8 cellular contexts compared by ENCODE assay signal in the genomic region with DNA sequence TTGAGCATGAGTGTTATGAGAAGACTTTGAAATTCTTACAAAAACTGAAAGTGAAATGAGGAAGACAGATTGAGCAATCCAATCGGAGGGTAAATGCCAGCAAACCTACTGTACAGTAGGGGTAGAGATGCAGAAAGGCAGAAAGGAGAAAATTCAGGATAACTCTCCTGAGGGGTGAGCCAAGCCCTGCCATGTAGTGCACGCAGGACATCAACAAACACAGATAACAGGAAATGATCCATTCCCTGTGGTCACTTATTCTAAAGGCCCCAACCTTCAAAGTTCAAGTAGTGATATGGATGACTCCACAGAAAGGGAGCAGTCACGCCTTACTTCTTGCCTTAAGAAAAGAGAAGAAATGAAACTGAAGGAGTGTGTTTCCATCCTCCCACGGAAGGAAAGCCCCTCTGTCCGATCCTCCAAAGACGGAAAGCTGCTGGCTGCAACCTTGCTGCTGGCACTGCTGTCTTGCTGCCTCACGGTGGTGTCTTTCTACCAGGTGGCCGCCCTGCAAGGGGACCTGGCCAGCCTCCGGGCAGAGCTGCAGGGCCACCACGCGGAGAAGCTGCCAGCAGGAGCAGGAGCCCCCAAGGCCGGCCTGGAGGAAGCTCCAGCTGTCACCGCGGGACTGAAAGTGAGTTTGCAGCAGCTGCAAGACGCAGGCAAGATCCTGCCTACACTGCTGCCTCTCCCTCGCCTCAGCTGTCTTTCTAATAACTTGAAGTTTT. TPM values are rescaled to one million over a fixed set of nuclear protein-coding genes. Genes with fewer than 3 reads are reported as not detected.
DNase-seq lines count a peak whose midpoint lies in the region; ATAC-seq, FAIRE-seq and TF ChIP-seq lines count a peak whose summit lies in the region.

A gene with protein sequence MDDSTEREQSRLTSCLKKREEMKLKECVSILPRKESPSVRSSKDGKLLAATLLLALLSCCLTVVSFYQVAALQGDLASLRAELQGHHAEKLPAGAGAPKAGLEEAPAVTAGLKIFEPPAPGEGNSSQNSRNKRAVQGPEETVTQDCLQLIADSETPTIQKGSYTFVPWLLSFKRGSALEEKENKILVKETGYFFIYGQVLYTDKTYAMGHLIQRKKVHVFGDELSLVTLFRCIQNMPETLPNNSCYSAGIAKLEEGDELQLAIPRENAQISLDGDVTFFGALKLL (plus strand): TSS at position 118 of the 728 bp plus-strand sequence. CDS start 178 bp downstream, at position 296.

- BruUV-seq in GM12878 (replicated peaks; lab: Mats Ljungman, UMichigan): no TSS peak

- peak; percentile 50 for TF ChIP-seq RAD21 in GM12878 (IDR thresholded peaks at IDR 0.05; ENCODE audit: insufficient read depth, low read depth, low read length)

- peaks cover 14% of the 10 kb centered on the region for H3K4me1 ChIP-seq in GM12878 (ENCODE audit: control insufficient read depth, insufficient read depth, low read length)
- H3K4me1 ChIP-seq in keratinocyte (ENCODE audit: control insufficient read depth, extremely low read depth, insufficient read depth, low read length): peaks cover 4% of the 10 kb centered on the region

- dilution Hi-C loops in keratinocyte (cut with MboI; ENCODE audit: extremely low pct_ligation_motif_present, low sequenced_read_pairs): no loop called here

- CTCF ChIA-PET in GM12878 (lab: Yijun Ruan, JAX): interaction anchor here (0.6 to 2.1 kb wide), 20 partner anchors 13 to 628 kb away, joined by 3 to 12 read pairs (median 4); no protein-coding TSS in a partner anchor

- peak within 1 kb of the TSS; percentile 88 for H3K4me2 ChIP-seq in GM12878 (ENCODE audit: control insufficient read depth, insufficient read depth)
- H3K4me2 ChIP-seq in keratinocyte (ENCODE audit: control insufficient read depth, extremely low read depth, insufficient read depth, low read depth, low read length): peak within 1 kb of the TSS; percentile 67

- peak within 1 kb of the TSS; percentile 84 for H3K4me3 ChIP-seq in GM12878
- peak within 1 kb of the TSS in 2 of 3 experiments; percentile 8 to 45 for H3K4me3 ChIP-seq in keratinocyte (ENCODE audit: control insufficient read depth in 2 of 3, extremely low read depth in 1 of 3, insufficient read depth in 2 of 3, low read depth in 1 of 3, low read length in 3 of 3)

- under 1% methylated on average over 16 of the region's 16 CpGs for WGBS in GM12878 (ENCODE audit: insufficient coverage, insufficient replicate concordance, low lambda C conversion rate, missing lambda C conversion rate)

- intact Hi-C loops in GM12878 (cut with micrococcal nuclease; ENCODE audit: unreplicated experiment): loop anchor here (2.0 kb wide), 3 partner anchors 43 to 51 kb away; a partner anchor contains a TSS

- peak in 1 of 2 experiments; percentile 7; a peak in 1 of 4 replicates for TF ChIP-seq EP300 in GM12878 (IDR thresholded peaks at IDR 0.05; ENCODE audit: borderline replicate concordance in 1 of 2, control insufficient read depth in 1 of 2, low read depth in 2 of 2, low read length in 2 of 2)

- peak; percentile 31 to 58 (median 51); a peak in 4 of 6 replicates for TF ChIP-seq CTCF in GM12878 (IDR thresholded peaks at IDR 0.05 in 2 of 3, conservative IDR thresholded peaks at IDR 0.05 in 1 of 3; ENCODE audit: control insufficient read depth in 2 of 3, extremely low read depth in 1 of 3, insufficient read depth in 1 of 3, low read depth in 3 of 3, low read length in 3 of 3)
- TF ChIP-seq CTCF in keratinocyte (optimal IDR thresholded peaks at IDR 0.05 in 1 of 3, IDR thresholded peaks at IDR 0.05 in 1 of 3, conservative IDR thresholded peaks at IDR 0.05 in 1 of 3; ENCODE audit: extremely low read depth in 1 of 3, insufficient read depth in 2 of 3, low read length in 3 of 3): no peak

- FAIRE-seq in GM12878 (lab: Jason Lieb, UNC): peak; percentile 88
- no peak for FAIRE-seq in keratinocyte (lab: Jason Lieb, UNC)

- H4K20me1 ChIP-seq in GM12878 (ENCODE audit: control insufficient read depth, insufficient read depth): no peaks in the 10 kb centered on the region
- H4K20me1 ChIP-seq in keratinocyte (ENCODE audit: control insufficient read depth, extremely low read depth, insufficient read depth, low read length): no peaks in the 10 kb centered on the region

- DNase-seq in C1 segment of cervical spinal cord (lab: John Stamatoyannopoulos, UW): peak in 9 of 14 donors; percentile 3 to 46 (median 18)
- peak; percentile 5 to 61 (median 10) for DNase-seq in T-helper 2 cell
- peak; percentile 74 for DNase-seq in GM12878 (ENCODE audit: low read depth, low spot score)
- DNase-seq in keratinocyte (ENCODE audit: low read depth, low spot score): no peak
- DNase-seq in stimulated activated CD4-positive, alpha-beta T cell treated with anti-CD3 and anti-CD28 coated beads, Interleukin-1b, Interleukin-23, amount 100 ng/mL, for 48 hours: peak; percentile 58
- DNase-seq in GM19240 (ENCODE audit: insufficient read length, low spot score): no peak

- H2AFZ ChIP-seq in GM12878 (ENCODE audit: control insufficient read depth, low read depth, low read length) (peak within 1 kb of the TSS; percentile 91), keratinocyte (ENCODE audit: control insufficient read depth, low read length) (peak within 1 kb of the TSS; percentile 8)

- RAD21 ChIA-PET in GM12878 (lab: Charles Lee; ENCODE audit: unreplicated experiment): interaction anchor here (0.7 to 1.1 kb wide), 9 partner anchors 20 to 394 kb away, joined by 3 to 5 read pairs (median 4); a partner anchor contains a TSS

- TF ChIP-seq POLR2A in GM12878 (IDR thresholded peaks at IDR 0.05; ENCODE audit: low read depth, low read length): peak; percentile 66

- no peaks in the 10 kb centered on the region for H3K9me1 ChIP-seq in keratinocyte (ENCODE audit: control insufficient read depth, extremely low read depth, insufficient read depth, low read length)

- in situ Hi-C loops in GM12878 (cut with MboI): no loop called here

- no peaks in the 10 kb centered on the region for H3K36me3 ChIP-seq in GM12878 (ENCODE audit: control insufficient read depth in 2 of 2, insufficient read depth in 2 of 2, low read length in 1 of 2)
- H3K36me3 ChIP-seq in keratinocyte (ENCODE audit: control insufficient read depth in 2 of 2, extremely low read depth in 1 of 2, insufficient read depth in 2 of 2, low read length in 2 of 2): no peaks in the 10 kb centered on the region

- no peaks in the 10 kb centered on the region for H3K27me3 ChIP-seq in GM12878 (replicated peaks in 1 of 2; ENCODE audit: control insufficient read depth in 2 of 2, insufficient read depth in 2 of 2, low read length in 1 of 2)
- no peaks in the 10 kb centered on the region for H3K27me3 ChIP-seq in keratinocyte (ENCODE audit: control insufficient read depth, extremely low read depth, insufficient read depth, low read length)

- H3K9me3 ChIP-seq in GM12878 (replicated peaks; ENCODE audit: control insufficient read depth, insufficient read depth, low read length) (no peaks in the 10 kb centered on the region), keratinocyte (ENCODE audit: control insufficient read depth, low read depth, low read length) (no peaks in the 10 kb centered on the region)

- H3K79me2 ChIP-seq in GM12878 (ENCODE audit: control insufficient read depth, insufficient read depth, low read length): peaks cover 1% of the 10 kb centered on the region
- H3K79me2 ChIP-seq in keratinocyte (ENCODE audit: control insufficient read depth, insufficient read depth, low read length): no peaks in the 10 kb centered on the region

- POLR2A ChIA-PET in GM12878 (lab: Charles Lee): no interaction called here

- ATAC-seq in GM19351 (IDR thresholded peaks at IDR 0.05; ENCODE audit: unreplicated experiment) (peak; percentile 66), HG03442 (IDR thresholded peaks at IDR 0.05; ENCODE audit: unreplicated experiment) (peak; percentile 70), GM12878 (peak; percentile 86)

- H3K27ac ChIP-seq in GM12878 (ENCODE audit: control insufficient read depth, insufficient read depth) (peak within 1 kb of the TSS; percentile 81), keratinocyte (ENCODE audit: control insufficient read depth, insufficient read depth, low read length) (no peak within 1 kb of the TSS)

- H3K9ac ChIP-seq in GM12878 (ENCODE audit: control insufficient read depth, insufficient read depth, low read length) (peak within 1 kb of the TSS; percentile 63), keratinocyte (ENCODE audit: control insufficient read depth, extremely low read depth, insufficient read depth, low read length) (no peak within 1 kb of the TSS)

- SMC1A ChIA-PET in GM12878 (lab: Charles Lee; ENCODE audit: uncharacterized antibody, unreplicated experiment): interaction anchor here (0.7 to 4.1 kb wide), 21 partner anchors 9 to 625 kb away, joined by 3 to 19 read pairs (median 4); no protein-coding TSS in a partner anchor

TF ChIP-seq in GM12878, 131 proteins besides CTCF, POLR2A, EP300 and RAD21 (continues in another document):
- TF ChIP-seq POLR2AphosphoS2 (IDR thresholded peaks at IDR 0.05; ENCODE audit: low read depth, low read length) (no peak), TARDBP (IDR thresholded peaks at IDR 0.05; ENCODE audit: borderline replicate concordance) (peak; percentile 56; the same call in 1 of the 2 replicates)

RNA-seq across cellular contexts. Expression of the gene that starts here (rescaled TPM):
- 8.0 and 13.8 TPM in 2 replicates for total RNA-seq in GM12878 (2013; cell fraction: nucleolus; rRNA removed)
- 16.9 and 18.6 TPM in 2 replicates for total RNA-seq in GM12878 (2014; rRNA removed)
- 11.0 and 11.7 TPM in 2 replicates for total RNA-seq in GM12878 (2014; rRNA removed; fragmentation: Illumina TruSeq; extraction: Trizol)
- total RNA-seq in GM12878 (2021): 12.1 and 12.7 TPM in 2 replicates
- 3.5 TPM for polyA plus RNA-seq in GM12878 (2011; ENCODE audit: low read depth)
- 64.2 and 84.9 TPM in 2 replicates for polyA plus RNA-seq in GM12878 (2011; rRNA removed)
- polyA plus RNA-seq in GM12878 (2011; cell fraction: cytosol; rRNA removed): 35.8 and 56.5 TPM in 2 replicates
- polyA plus RNA-seq in GM12878 (2011; cell fraction: nucleus; rRNA removed): 29.4 and 39.9 TPM in 2 replicates
- polyA plus RNA-seq in GM12878 (2012): 6.0 and 8.2 TPM in 2 replicates
- 13.4 and 16.7 TPM in 2 replicates for polyA plus RNA-seq in GM12878 (2014; fragmentation: Illumina TruSeq; extraction: Trizol)
- 10 to 100 TPM; 12.5 to 32.0 TPM for polyA plus RNA-seq in GM12878 (2014; fragmentation: Nextera tagmentation; extraction: Ambion mirVana)
- 18.7 and 23.8 TPM in 2 replicates for polyA plus RNA-seq in GM12878 (2014; rRNA removed)
- polyA plus RNA-seq in GM12878 (2016; fragmentation: Nextera tagmentation; extraction: Ambion mirVana): 10 to 100 TPM; 15.5 to 20.1 TPM
- 16.5 and 32.8 TPM in 2 replicates for polyA minus RNA-seq in GM12878 (2011; rRNA and poly(A)+ RNA removed)
- 13.7 and 17.5 TPM in 2 replicates for polyA minus RNA-seq in GM12878 (2011; cell fraction: cytosol; rRNA and poly(A)+ RNA removed)
- polyA minus RNA-seq in GM12878 (2011; cell fraction: nucleus; rRNA and poly(A)+ RNA removed): 27.9 and 30.2 TPM in 2 replicates
- 0.12 to 1.5 TPM (median 1.1 TPM) in 3 replicates for polyA plus RNA-seq in keratinocyte
- 0.76 TPM for polyA plus RNA-seq in keratinocyte (2011; ENCODE audit: low read depth)
- 0.05 and 0.18 TPM in 2 replicates for polyA plus RNA-seq in keratinocyte (2011; cell fraction: cytosol; rRNA removed)
- 2.6 and 4.7 TPM in 2 replicates for polyA plus RNA-seq in keratinocyte (2011; cell fraction: nucleus; rRNA removed)
- polyA plus RNA-seq in keratinocyte (2012; ENCODE audit: low replicate concordance): 0.28 and 4.1 TPM in 2 replicates
- polyA minus RNA-seq in keratinocyte: 0.90 to 2.0 TPM in 2 of 3 replicates, not detected in the other
- polyA minus RNA-seq in keratinocyte (2011; cell fraction: cytosol; rRNA and poly(A)+ RNA removed): not detected
- 2.6 and 7.3 TPM in 2 replicates for polyA minus RNA-seq in keratinocyte (2011; cell fraction: nucleus; rRNA and poly(A)+ RNA removed)

Comparison
In these comparisons a context has a peak if more than half of its experiments do, and no peak if none do; other contexts are left out.
1. DNase-seq: peak in C1 segment of cervical spinal cord (9 of 14), T-helper 2 cell (5 of 5), GM12878 (single experiment) and stimulated activated CD4-positive, alpha-beta T cell treated with anti-CD3 and anti-CD28 coated beads, Interleukin-1b, Interleukin-23, amount 100 ng/mL, for 48 hours (single experiment); none in keratinocyte (single experiment) and GM19240 (single experiment).
2. CTCF ChIP-seq: peak in GM12878 (3 of 3); none in keratinocyte (0 of 3).
3. Peak in every context shown above with its lines, with median percentiles within 50 percentile points of each other: ATAC-seq.